33 cellular contexts compared by ENCODE assay signal in the genomic region with DNA sequence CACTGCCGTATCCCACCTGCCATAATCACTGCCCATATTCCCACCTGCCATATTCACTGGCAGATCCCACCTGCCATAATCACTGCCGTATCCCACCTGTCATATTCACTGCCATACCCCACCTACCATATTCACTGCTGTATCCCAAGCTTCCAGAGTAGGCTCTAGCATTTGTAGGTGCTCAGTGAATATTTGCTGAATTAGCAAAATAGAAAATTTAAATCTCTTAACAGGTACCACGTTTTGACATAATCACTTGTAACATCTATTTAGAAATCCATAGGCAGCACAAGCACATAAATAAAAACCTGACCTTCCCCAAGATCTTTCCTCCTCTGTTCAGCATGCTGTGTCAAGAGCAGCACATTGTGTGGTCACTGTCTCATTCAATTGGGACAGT.
"Had no signal": no experiment of that assay in that cellular context is flagged by ENCODE, and none has a peak within 500 bp of the region (broad histone marks: within the 10 kb centered on the region; RNA-seq: fewer than 3 reads in every experiment).

No MANE protein-coding gene starts in this region.

- H3K4me3 Mint-ChIP-seq: activated CD4-positive, alpha-beta memory T cell treated with anti-CD3 and anti-CD28 coated beads, Interleukin-2, amount 10 ng/mL, durations not matched to agents 7 days and 5 days; activated CD8-positive, alpha-beta memory T cell treated with anti-CD3 and anti-CD28 coated beads, Interleukin-2, amount 10 ng/mL, durations not matched to agents 7 days and 5 days; activated naive CD4-positive, alpha-beta T cell treated with anti-CD3 and anti-CD28 coated beads, Interleukin-2, amount 10 ng/mL, durations not matched to agents 7 days and 5 days; activated naive CD8-positive, alpha-beta T cell; activated naive CD8-positive, alpha-beta T cell treated with anti-CD3 and anti-CD28 coated beads, Interleukin-2, amount 50 U/mL, for 24 hours; central memory CD8-positive, alpha-beta T cell; T-helper 1 cell treated with Interleukin-12 subunit alpha and Interleukin-12 subunit beta and Interleukin-4 antibody, amounts not matched to agents 30 μg/mL and 1 μg/mL, for 36 hours; T-helper 2 cell treated with Interferon-gamma antibody and Interleukin-4, amounts not matched to agents 5 μg/mL and 100 μg/mL, for 36 hours had no signal

- DNase-seq: activated CD4-positive, alpha-beta memory T cell treated with anti-CD3 and anti-CD28 coated beads, Interleukin-2, amount 10 ng/mL, durations not matched to agents 7 days and 5 days; activated CD4-positive, alpha-beta T cell treated with anti-CD3 and anti-CD28 coated beads for 4 hours; activated CD4-positive, CD25-positive, alpha-beta regulatory T cell treated with anti-CD3 and anti-CD28 coated beads, Interleukin-2, amount 50 U/mL, for 72 hours; activated CD8-positive, alpha-beta memory T cell treated with anti-CD3 and anti-CD28 coated beads for 24 hours; activated CD8-positive, alpha-beta memory T cell treated with anti-CD3 and anti-CD28 coated beads, Interleukin-2, amount 10 ng/mL, durations not matched to agents 7 days and 5 days; activated CD8-positive, alpha-beta memory T cell treated with anti-CD3 and anti-CD28 coated beads, Interleukin-2, amount 50 U/mL, for 48 hours; activated effector memory CD4-positive, alpha-beta T cell treated with Interleukin-2 at 50 U/mL for 16 hours; activated naive CD4-positive, alpha-beta T cell treated with anti-CD3 and anti-CD28 coated beads, Interleukin-2, amount 10 ng/mL, durations not matched to agents 7 days and 5 days; activated naive CD8-positive, alpha-beta T cell treated with anti-CD3 and anti-CD28 coated beads, Interleukin-2, amount 50 U/mL, for 24 hours; activated T-cell treated with anti-CD3 and anti-CD28 coated beads, Interleukin-2, amount 50 U/mL, for 48 hours; anterior cingulate cortex; Karpas-422; KBM-7; NCI-H1092; NCI-H1436 treated with DMSO at 0.1 percent for 48 hours; NCI-H187; NCI-H2029 treated with DMSO at 0.1 percent for 48 hours; NCI-H2107; NCI-H2171; NCI-H510A; NCI-H526; NCI-H748 treated with DMSO at 0.1 percent for 48 hours; NK-92 treated with Interleukin-12 subunit alpha and Interleukin-12 subunit beta, amount 100 ng/mL, for 24 hours; OCI-M1; Right ventricle myocardium superior; SJCRH30 had no signal

- H3K36me3 ChIP-seq: cardiac muscle cell, SJCRH30 had no signal

- H3K27me3 Mint-ChIP-seq: activated CD4-positive, alpha-beta memory T cell treated with anti-CD3 and anti-CD28 coated beads, Interleukin-2, amount 10 ng/mL, durations not matched to agents 7 days and 5 days; activated CD8-positive, alpha-beta memory T cell treated with anti-CD3 and anti-CD28 coated beads, Interleukin-2, amount 10 ng/mL, durations not matched to agents 7 days and 5 days; activated naive CD4-positive, alpha-beta T cell treated with anti-CD3 and anti-CD28 coated beads, Interleukin-2, amount 10 ng/mL, durations not matched to agents 7 days and 5 days; activated naive CD8-positive, alpha-beta T cell; activated naive CD8-positive, alpha-beta T cell treated with anti-CD3 and anti-CD28 coated beads, Interleukin-2, amount 50 U/mL, for 24 hours; central memory CD8-positive, alpha-beta T cell had no signal

- FAIRE-seq: TTC549 had no signal

- H3K9me3 Mint-ChIP-seq: activated naive CD8-positive, alpha-beta T cell treated with anti-CD3 and anti-CD28 coated beads, Interleukin-2, amount 50 U/mL, for 24 hours had no signal

- ATAC-seq: activated CD8-positive, alpha-beta memory T cell treated with anti-CD3 and anti-CD28 coated beads, Interleukin-2, amount 10 ng/mL, durations not matched to agents 7 days and 5 days; activated naive CD8-positive, alpha-beta T cell treated with anti-CD3 and anti-CD28 coated beads, Interleukin-2, amount 50 U/mL, for 24 hours had no signal

- H3K4me1 ChIP-seq: SJCRH30 had no signal

- H3K4me3 ChIP-seq: cardiac muscle cell, SJCRH30, SK-N-MC had no signal

- H3K27ac ChIP-seq: cardiac muscle cell, SJCRH30, SK-N-MC had no signal

- H3K27me3 ChIP-seq: cardiac muscle cell, SJCRH30 had no signal

- H3K27ac Mint-ChIP-seq: activated CD8-positive, alpha-beta memory T cell treated with anti-CD3 and anti-CD28 coated beads, Interleukin-2, amount 10 ng/mL, durations not matched to agents 7 days and 5 days; activated naive CD4-positive, alpha-beta T cell treated with anti-CD3 and anti-CD28 coated beads, Interleukin-2, amount 10 ng/mL, durations not matched to agents 7 days and 5 days; activated naive CD8-positive, alpha-beta T cell; activated naive CD8-positive, alpha-beta T cell treated with anti-CD3 and anti-CD28 coated beads, Interleukin-2, amount 50 U/mL, for 24 hours; T-helper 1 cell treated with Interleukin-12 subunit alpha and Interleukin-12 subunit beta and Interleukin-4 antibody, amounts not matched to agents 30 μg/mL and 1 μg/mL, for 36 hours; T-helper 2 cell treated with Interferon-gamma antibody and Interleukin-4, amounts not matched to agents 5 μg/mL and 100 μg/mL, for 36 hours had no signal

- H3K9me3 ChIP-seq: SJCRH30 had no signal
